Comparison of ENCODE assay signal across 8 cellular contexts in the genomic region with DNA sequence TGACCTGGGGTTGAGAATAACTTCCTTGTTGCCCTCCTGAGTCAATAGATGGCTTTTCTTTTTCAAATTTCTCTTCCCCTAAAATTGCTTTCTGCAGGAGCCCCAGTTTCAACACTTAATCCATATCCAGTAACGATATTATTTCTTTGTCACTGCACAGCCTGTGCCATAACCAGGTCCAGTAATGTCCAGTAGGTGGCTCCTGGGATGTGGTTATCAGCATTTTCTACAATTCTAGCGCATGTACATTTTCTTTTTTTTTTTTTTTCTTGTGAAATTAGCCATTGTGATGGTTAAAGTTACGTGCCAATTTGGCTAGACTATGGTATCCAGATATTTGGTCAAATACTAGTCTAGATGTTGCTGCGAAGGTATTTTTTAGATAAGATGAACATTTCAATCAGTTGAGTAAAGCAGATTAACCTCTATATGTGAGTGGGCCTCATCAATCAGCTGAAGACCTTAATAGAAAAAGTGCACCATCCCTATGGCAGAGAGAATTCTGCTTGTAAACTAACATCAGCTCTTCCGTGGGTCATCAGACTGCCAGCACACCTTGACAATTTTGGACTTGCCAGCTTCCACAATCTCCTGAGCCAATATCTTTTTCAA.
DNase-seq lines count a peak whose midpoint lies in the region; TF ChIP-seq lines count a peak whose summit lies in the region.

No MANE protein-coding gene starts in this region.

- H3K9me3 ChIP-seq in MG63: no peaks in the 10 kb centered on the region
- H3K9me3 ChIP-seq in osteoblast (ENCODE audit: low read depth, low read length): no peaks in the 10 kb centered on the region

- no peak overlapping the region for H3K27ac ChIP-seq in osteoblast (ENCODE audit: low read depth, low read length)

- DNase-seq in ELR (ENCODE audit: low read depth) (peak; percentile 63), MG63 (peak; percentile 11), chondrocyte (ENCODE audit: low spot score) (no peak), osteoblast (ENCODE audit: insufficient read length, low spot score, missing footprints) (peak; percentile 67), Kasumi-1 (lab: John Stamatoyannopoulos, UW) (no peak)
- DNase-seq in activated effector memory CD4-positive, alpha-beta T cell treated with anti-CD3 and anti-CD28 coated beads, Interleukin-2, amount 50 U/mL, for 16 hours: no peak
- DNase-seq in activated naive CD4-positive, alpha-beta T cell (lab: John Stamatoyannopoulos, UW): no peak
- no peak for DNase-seq in NK-92 treated with Interleukin-12 subunit alpha and Interleukin-12 subunit beta, amount 100 ng/mL, for 24 hours (lab: John Stamatoyannopoulos, UW)

- H3K4me3 Mint-ChIP-seq in chondrocyte (ENCODE audit: unreplicated experiment): no peak overlapping the region

- H3K27ac Mint-ChIP-seq in chondrocyte (ENCODE audit: unreplicated experiment): no peak overlapping the region

- H3K4me3 ChIP-seq in MG63 (no peak overlapping the region), osteoblast (ENCODE audit: insufficient read depth, low read length) (no peak overlapping the region)

- H3K4me2 ChIP-seq in osteoblast (ENCODE audit: insufficient read depth, low read length): no peak overlapping the region

- H3K27me3 ChIP-seq in MG63 (no peaks in the 10 kb centered on the region), osteoblast (ENCODE audit: insufficient read depth, low read length) (no peaks in the 10 kb centered on the region)

- peaks cover 2% of the 10 kb centered on the region for H3K4me1 Mint-ChIP-seq in chondrocyte (ENCODE audit: low read depth)

- no peaks in the 10 kb centered on the region for H4K20me1 ChIP-seq in osteoblast (ENCODE audit: insufficient read depth, low read length)

- peaks cover 2% of the 10 kb centered on the region for H3K4me1 ChIP-seq in osteoblast (ENCODE audit: insufficient read depth, low read length)

- peak; percentile 80 for TF ChIP-seq CTCF in chondrocyte (IDR thresholded peaks at IDR 0.05)
- TF ChIP-seq CTCF in osteoblast (IDR thresholded peaks at IDR 0.05; ENCODE audit: extremely low read depth, low read depth, low read length): peak; percentile 75

- H3K79me2 ChIP-seq in osteoblast (ENCODE audit: insufficient read depth, low read length): no peaks in the 10 kb centered on the region

- H3K9me3 Mint-ChIP-seq in chondrocyte (ENCODE audit: low read depth): no peaks in the 10 kb centered on the region

- H3K27me3 Mint-ChIP-seq in chondrocyte (ENCODE audit: low read depth): no peaks in the 10 kb centered on the region

- H2AFZ ChIP-seq in osteoblast (ENCODE audit: low read length): no peak overlapping the region

- H3K36me3 Mint-ChIP-seq in chondrocyte (ENCODE audit: low read depth): no peaks in the 10 kb centered on the region

- no peaks in the 10 kb centered on the region for H3K36me3 ChIP-seq in MG63
- H3K36me3 ChIP-seq in osteoblast (ENCODE audit: insufficient read depth, low read length): no peaks in the 10 kb centered on the region

Comparison
In these comparisons a context has a peak if more than half of its experiments do, and no peak if none do; other contexts are left out.
1. DNase-seq: peak in ELR (single experiment), MG63 (single experiment) and osteoblast (single experiment); none in chondrocyte (single experiment), activated effector memory CD4-positive, alpha-beta T cell treated with anti-CD3 and anti-CD28 coated beads, Interleukin-2, amount 50 U/mL, for 16 hours (single experiment), Kasumi-1 (0 of 2), activated naive CD4-positive, alpha-beta T cell (0 of 4) and NK-92 treated with Interleukin-12 subunit alpha and Interleukin-12 subunit beta, amount 100 ng/mL, for 24 hours (single experiment).